ENCODE assay signal across 19 cellular contexts in the genomic region with DNA sequence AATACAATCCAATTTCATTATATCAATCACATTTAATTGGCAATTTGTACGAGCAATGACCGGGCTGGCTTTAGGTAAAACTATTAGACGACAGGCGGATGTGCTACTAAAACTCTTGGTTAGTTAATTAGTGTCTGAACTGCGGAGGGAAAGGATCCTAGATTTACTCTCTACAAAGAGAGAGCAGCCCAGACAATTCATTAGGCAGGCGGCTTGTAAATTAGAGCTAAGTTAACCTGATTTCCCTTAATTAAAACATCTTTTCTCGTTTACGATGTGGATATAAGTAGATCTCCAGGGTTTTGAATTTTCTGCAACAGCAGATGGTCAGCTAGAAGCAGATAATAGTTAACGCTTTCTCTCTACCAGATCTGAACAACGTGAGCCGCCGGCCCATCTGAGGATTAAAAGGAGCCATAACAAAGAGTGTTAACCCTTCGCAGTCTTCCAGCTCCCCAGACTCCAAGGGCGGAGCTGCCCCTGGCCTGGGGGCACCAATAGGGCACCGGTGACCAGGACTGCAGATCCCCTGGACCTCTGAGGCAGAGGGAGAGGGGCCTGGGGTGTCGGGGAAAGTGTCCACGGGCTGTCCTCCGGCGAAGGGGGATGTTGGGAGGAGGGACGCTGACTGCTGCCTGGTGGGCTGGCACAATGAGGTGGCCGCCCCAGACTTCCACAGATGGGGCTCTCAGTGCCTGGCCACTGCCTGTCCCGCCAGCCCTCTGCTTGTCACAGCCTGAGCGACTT. TPM values are rescaled to one million over a fixed set of nuclear protein-coding genes. Genes with fewer than 3 reads are reported as not detected.
DNase-seq lines count a peak whose midpoint lies in the region; ATAC-seq, FAIRE-seq and TF ChIP-seq lines count a peak whose summit lies in the region.
"Had no signal": no experiment of that assay in that cellular context is flagged by ENCODE, and none has a peak within 500 bp of the region (broad histone marks: within the 10 kb centered on the region; RNA-seq: fewer than 3 reads in every experiment).

No MANE protein-coding gene starts in this region.

- peak overlapping the region; percentile 98; the same call in 1 of the 2 replicates for H2BK15ac ChIP-seq in H1 (ENCODE audit: low read length)

- intact Hi-C loops in CD8-positive, alpha-beta T cell (cut with DNase I, micrococcal nuclease), result no loop called here

- no peak overlapping the region for H3K56ac ChIP-seq in H1 (replicated peaks; ENCODE audit: insufficient read length, low read depth, low read length)

- no peaks in the 10 kb centered on the region for H3K79me2 ChIP-seq in H1 (ENCODE audit: control insufficient read depth in 1 of 2, insufficient read depth in 2 of 2, low read length in 2 of 2)

- H3K4me2 ChIP-seq in H1 (ENCODE audit: insufficient read depth in 1 of 2, low read depth in 2 of 2, low read length in 2 of 2), result peak overlapping the region; percentile 41 to 46; a peak in 3 of 4 replicates

- H3K27ac Mint-ChIP-seq in activated T-cell treated with anti-CD3 and anti-CD28 coated beads, Interleukin-2, amount 50 U/mL, for 72 hours, result peak overlapping the region; percentile 24
- H3K27ac Mint-ChIP-seq in stimulated activated naive B cell treated with anti-CD40 and anti-IgM and Interleukin-4, amounts not matched to agents 10 μg/mL and 1 μg/mL and 100 μg/mL, for 72 hours, result peak overlapping the region; percentile 57
- H3K27ac Mint-ChIP-seq in CD8-positive, alpha-beta T cell, result no peak overlapping the region

- no peak overlapping the region for H3K9ac ChIP-seq in H1 (replicated peaks in 1 of 4; ENCODE audit: extremely low read depth in 1 of 4, low read depth in 3 of 4, low read length in 3 of 4)

- peak overlapping the region; percentile 44; the same call in 1 of the 2 replicates for H2BK5ac ChIP-seq in H1 (ENCODE audit: low read depth, low read length)

- no peak for ATAC-seq in activated T-cell treated with anti-CD3 and anti-CD28 coated beads, Interleukin-2, amount 50 U/mL, for 72 hours (replicated peaks in 1 of 2)
- no peak for ATAC-seq in activated T-cell treated with anti-CD3 and anti-CD28 coated beads, Interleukin-2, amount 50 U/mL, for 4 hours
- no peak for ATAC-seq in stimulated activated naive B cell treated with anti-CD40 and anti-IgM and Interleukin-4, amounts not matched to agents 10 μg/mL and 1 μg/mL and 100 μg/mL, for 72 hours (replicated peaks)
- ATAC-seq in CD8-positive, alpha-beta T cell, result no peak
- ATAC-seq: foreskin keratinocyte had no signal

- no peak for TF ChIP-seq EP300 in H1 (IDR thresholded peaks at IDR 0.05; ENCODE audit: borderline replicate concordance in 1 of 2, low read depth in 2 of 2, low read length in 2 of 2)

- H3K23ac ChIP-seq in H1 (ENCODE audit: insufficient read length), result no peak overlapping the region

- peaks cover 80% of the 10 kb centered on the region for H3K27me3 Mint-ChIP-seq in activated T-cell treated with anti-CD3 and anti-CD28 coated beads, Interleukin-2, amount 50 U/mL, for 72 hours (ENCODE audit: low read depth)
- peaks cover 70% of the 10 kb centered on the region for H3K27me3 Mint-ChIP-seq in activated T-cell treated with anti-CD3 and anti-CD28 coated beads, Interleukin-2, amount 50 U/mL, for 4 hours (ENCODE audit: low read depth)
- peaks cover 51 to 71% of the 10 kb centered on the region in 2 donors for H3K27me3 Mint-ChIP-seq in stimulated activated naive B cell treated with anti-CD40 and anti-IgM and Interleukin-4, amounts not matched to agents 10 μg/mL and 1 μg/mL and 100 μg/mL, for 72 hours
- peaks cover 61% of the 10 kb centered on the region for H3K27me3 Mint-ChIP-seq in CD8-positive, alpha-beta T cell (ENCODE audit: low read depth)

- no peak for TF ChIP-seq RAD21 in H1 (IDR thresholded peaks at IDR 0.05 in 1 of 2, conservative IDR thresholded peaks at IDR 0.05 in 1 of 2; ENCODE audit: low read depth in 2 of 2, low read length in 2 of 2)

- no peaks in the 10 kb centered on the region; a peak in 1 of 8 replicates for H3K36me3 ChIP-seq in H1 (ENCODE audit: control insufficient read depth in 2 of 4, insufficient read depth in 4 of 4, low read length in 3 of 4)
- no peaks in the 10 kb centered on the region for H3K36me3 ChIP-seq in CD8-positive, alpha-beta T cell (ENCODE audit: insufficient read depth, low read length)
- H3K36me3 ChIP-seq: stomach had no signal

- no peak for TF ChIP-seq POLR2A in H1 (IDR thresholded peaks at IDR 0.05; ENCODE audit: control extremely low read depth in 1 of 2, low read depth in 2 of 2, low read length in 2 of 2)

- H3K79me1 ChIP-seq in H1 (ENCODE audit: low read depth, low read length), result no peaks in the 10 kb centered on the region

- H3K9me3 ChIP-seq in H1 (ENCODE audit: insufficient read depth in 2 of 2, low read depth in 1 of 2, low read length in 1 of 2), result no peaks in the 10 kb centered on the region; a peak in 1 of 4 replicates
- H3K9me3 ChIP-seq in CD8-positive, alpha-beta T cell (ENCODE audit: low read length), result no peaks in the 10 kb centered on the region
- H3K9me3 ChIP-seq: stomach had no signal

- no peak for DNase-seq in activated T-cell treated with anti-CD3 and anti-CD28 coated beads, Interleukin-2, amount 50 U/mL, for 72 hours
- no peak for DNase-seq in activated T-cell treated with anti-CD3 and anti-CD28 coated beads, Interleukin-2, amount 50 U/mL, for 4 hours
- peak; percentile 88 for DNase-seq in NCI-H524 treated with DMSO at 0.1 percent for 48 hours (lab: John Stamatoyannopoulos, UW)
- DNase-seq in H1 (ENCODE audit: low read depth in 1 of 2, low spot score in 2 of 2), result peak in 1 of 2 experiments; percentile 69
- no peak for DNase-seq in stimulated activated naive B cell treated with anti-CD40 and anti-IgM and Interleukin-4, amounts not matched to agents 10 μg/mL and 1 μg/mL and 100 μg/mL, for 72 hours
- no peak for DNase-seq in CD8-positive, alpha-beta T cell
- no peak for DNase-seq in NOMO-1 (lab: John Stamatoyannopoulos, UW; ENCODE audit: unreplicated experiment in 2 of 2)
- DNase-seq in COR-L47 (lab: John Stamatoyannopoulos, UW), result no peak
- DNase-seq: foreskin keratinocyte, GF-D8, SHP77 treated with DMSO at 0.1 percent for 48 hours, stomach had no signal

- H2AK5ac ChIP-seq in H1 (ENCODE audit: low read depth, low read length), result peak overlapping the region; percentile 86; the same call in 1 of the 2 replicates

- peaks cover 64 to 91% (median 80%) of the 10 kb centered on the region in 4 experiments for H3K27me3 ChIP-seq in H1 (replicated peaks in 1 of 4; ENCODE audit: control insufficient read depth in 3 of 4, extremely low read depth in 1 of 4, insufficient read depth in 3 of 4, low read length in 3 of 4)
- H3K27me3 ChIP-seq in CD8-positive, alpha-beta T cell (ENCODE audit: insufficient read depth, low read length), result peaks cover 55% of the 10 kb centered on the region

- H3K14ac ChIP-seq in H1 (ENCODE audit: insufficient read length), result no peak overlapping the region

- no peaks in the 10 kb centered on the region for H3K9me3 Mint-ChIP-seq in activated T-cell treated with anti-CD3 and anti-CD28 coated beads, Interleukin-2, amount 50 U/mL, for 72 hours
- H3K9me3 Mint-ChIP-seq in activated T-cell treated with anti-CD3 and anti-CD28 coated beads, Interleukin-2, amount 50 U/mL, for 4 hours, result no peaks in the 10 kb centered on the region
- H3K9me3 Mint-ChIP-seq in stimulated activated naive B cell treated with anti-CD40 and anti-IgM and Interleukin-4, amounts not matched to agents 10 μg/mL and 1 μg/mL and 100 μg/mL, for 72 hours, result peaks cover 0 to 3% of the 10 kb centered on the region in 2 donors
- no peaks in the 10 kb centered on the region for H3K9me3 Mint-ChIP-seq in CD8-positive, alpha-beta T cell

- H3K36me3 Mint-ChIP-seq in activated T-cell treated with anti-CD3 and anti-CD28 coated beads, Interleukin-2, amount 50 U/mL, for 72 hours (ENCODE audit: insufficient read depth in 2 of 2), result no peaks in the 10 kb centered on the region
- H3K36me3 Mint-ChIP-seq in activated T-cell treated with anti-CD3 and anti-CD28 coated beads, Interleukin-2, amount 50 U/mL, for 4 hours (ENCODE audit: insufficient read depth), result no peaks in the 10 kb centered on the region
- peaks cover 1 to 3% of the 10 kb centered on the region in 2 donors for H3K36me3 Mint-ChIP-seq in stimulated activated naive B cell treated with anti-CD40 and anti-IgM and Interleukin-4, amounts not matched to agents 10 μg/mL and 1 μg/mL and 100 μg/mL, for 72 hours
- H3K36me3 Mint-ChIP-seq in CD8-positive, alpha-beta T cell, result no peaks in the 10 kb centered on the region

- FAIRE-seq in H1 (lab: Jason Lieb, UNC), result peak; percentile 60

- H3K27ac ChIP-seq in H1 (ENCODE audit: low read depth, low read length), result no peak overlapping the region
- H3K27ac ChIP-seq in CD8-positive, alpha-beta T cell (ENCODE audit: low read depth, low read length), result no peak overlapping the region
- H3K27ac ChIP-seq: foreskin keratinocyte, stomach had no signal

- H3K4me1 ChIP-seq in H1 (replicated peaks in 1 of 4; ENCODE audit: control insufficient read depth in 3 of 4, insufficient read depth in 4 of 4, low read length in 3 of 4), result peaks cover 4 to 29% (median 25%) of the 10 kb centered on the region in 4 experiments
- peaks cover 12% of the 10 kb centered on the region for H3K4me1 ChIP-seq in CD8-positive, alpha-beta T cell (ENCODE audit: insufficient read depth, low read length)
- H3K4me1 ChIP-seq: foreskin keratinocyte had no signal

- H3K4me3 ChIP-seq in H1 (ENCODE audit: extremely low read depth in 1 of 4, insufficient read depth in 2 of 4, low read depth in 3 of 4, low read length in 4 of 4), result peak overlapping the region in 1 of 4 experiments; percentile 26; a peak in 2 of 8 replicates
- no peak overlapping the region for H3K4me3 ChIP-seq in CD8-positive, alpha-beta T cell (ENCODE audit: low read depth, low read length)
- H3K4me3 ChIP-seq: stomach had no signal

- no peak overlapping the region for H2BK120ac ChIP-seq in H1 (replicated peaks; ENCODE audit: low read depth, low read length)

- 5% methylated on average over 16 of the region's 23 CpGs; no CpG with 5 or more reads in 1 of the 2 experiments for WGBS in H1 (ENCODE audit: extremely low coverage in 1 of 2, insufficient coverage in 1 of 2, insufficient read length in 1 of 2, insufficient replicate concordance in 2 of 2, low coverage in 1 of 2, low lambda C conversion rate in 2 of 2, missing lambda C conversion rate in 1 of 2), 2 experiments

- H3K4me3 Mint-ChIP-seq in activated T-cell treated with anti-CD3 and anti-CD28 coated beads, Interleukin-2, amount 50 U/mL, for 72 hours, result no peak overlapping the region
- H3K4me3 Mint-ChIP-seq in activated T-cell treated with anti-CD3 and anti-CD28 coated beads, Interleukin-2, amount 50 U/mL, for 4 hours, result no peak overlapping the region
- H3K4me3 Mint-ChIP-seq in stimulated activated naive B cell treated with anti-CD40 and anti-IgM and Interleukin-4, amounts not matched to agents 10 μg/mL and 1 μg/mL and 100 μg/mL, for 72 hours, result peak overlapping the region in 1 of 2 donors; percentile 26
- no peak overlapping the region for H3K4me3 Mint-ChIP-seq in CD8-positive, alpha-beta T cell

- peaks cover 7% of the 10 kb centered on the region for H3K4me1 Mint-ChIP-seq in activated T-cell treated with anti-CD3 and anti-CD28 coated beads, Interleukin-2, amount 50 U/mL, for 72 hours (ENCODE audit: low read depth)
- H3K4me1 Mint-ChIP-seq in activated T-cell treated with anti-CD3 and anti-CD28 coated beads, Interleukin-2, amount 50 U/mL, for 4 hours (ENCODE audit: low read depth), result peaks cover 4% of the 10 kb centered on the region
- peaks cover 8 to 18% of the 10 kb centered on the region in 2 donors for H3K4me1 Mint-ChIP-seq in stimulated activated naive B cell treated with anti-CD40 and anti-IgM and Interleukin-4, amounts not matched to agents 10 μg/mL and 1 μg/mL and 100 μg/mL, for 72 hours
- peaks cover 12% of the 10 kb centered on the region for H3K4me1 Mint-ChIP-seq in CD8-positive, alpha-beta T cell (ENCODE audit: low read depth)

- no peak overlapping the region for H4K91ac ChIP-seq in H1 (replicated peaks; ENCODE audit: insufficient read length, low read length)

- no peak for TF ChIP-seq CTCF in H1 (IDR thresholded peaks at IDR 0.05; ENCODE audit: control extremely low read depth in 1 of 3, insufficient read depth in 1 of 3, low read depth in 1 of 3, low read length in 3 of 3)
- no peak for TF ChIP-seq CTCF in CD8-positive, alpha-beta T cell (IDR thresholded peaks at IDR 0.05)

- CTCF ChIA-PET in H1 (lab: Charles Lee; ENCODE audit: partially characterized antibody), result interaction anchor here (0.7 to 9.3 kb wide), 24 partner anchors 9 to 248 kb away, joined by 3 to 62 read pairs (median 4); no protein-coding TSS in a partner anchor
- CTCF ChIA-PET in CD8-positive, alpha-beta T cell (lab: Charles Lee), result interaction anchor here (0.6 to 6.1 kb wide), 7 partner anchors 8 to 250 kb away, joined by 3 to 28 read pairs (median 4); no protein-coding TSS in a partner anchor

- peaks cover 11% of the 10 kb centered on the region in 2 experiments for H4K20me1 ChIP-seq in H1 (replicated peaks in 1 of 2; ENCODE audit: control insufficient read depth in 1 of 2, insufficient read depth in 2 of 2, low read length in 2 of 2)

- H2BK12ac ChIP-seq in H1 (ENCODE audit: low read depth, low read length), result peak overlapping the region; percentile 95; the same call in 1 of the 2 replicates

- no peak overlapping the region for H4K8ac ChIP-seq in H1 (ENCODE audit: extremely low read depth, insufficient read depth, low read length)

- H3K18ac ChIP-seq in H1 (ENCODE audit: extremely low read depth, low read length), result peak overlapping the region; percentile 71; the same call in 1 of the 2 replicates

- POLR2A ChIA-PET in H1 (lab: Charles Lee; ENCODE audit: partially characterized antibody), result interaction anchor here (2.6 to 6.1 kb wide), 2 partner anchors 9 to 17 kb away, joined by 14 to 76 read pairs; no protein-coding TSS in a partner anchor
- POLR2A ChIA-PET in CD8-positive, alpha-beta T cell (lab: Charles Lee), result no interaction called here

- no peak overlapping the region for H3K4ac ChIP-seq in H1 (replicated peaks; ENCODE audit: insufficient read length, low read depth, low read length)

- no peak overlapping the region for H2AFZ ChIP-seq in H1 (ENCODE audit: low read length)

- H2BK20ac ChIP-seq in H1 (ENCODE audit: low read length), result peak overlapping the region; percentile 72; the same call in 1 of the 2 replicates

- no peak overlapping the region for H4K5ac ChIP-seq in H1 (ENCODE audit: insufficient read length, low read depth, low read length)

- peaks cover 11% of the 10 kb centered on the region; the same call in 1 of the 2 replicates for H3K23me2 ChIP-seq in H1 (ENCODE audit: low read depth, low read length)

RNA-seq across cellular contexts. Expression of a gene that starts 6.3 kb away (rescaled TPM):
- not detected for total RNA-seq in activated T-cell treated with anti-CD3 and anti-CD28 coated beads, Interleukin-2, amount 50 U/mL, for 72 hours
- not detected for total RNA-seq in activated T-cell treated with anti-CD3 and anti-CD28 coated beads, Interleukin-2, amount 50 U/mL, for 4 hours
- not detected in 2 replicates for total RNA-seq in H1 (2021; fragmentation: NEBNext Ultra II Directional; extraction: Animal tissue kit (Norgen Biotek cat#: 25700))
- 0.03 TPM in 1 of 2 replicates, not detected in the other for polyA plus RNA-seq in H1 (2011; rRNA removed)
- polyA plus RNA-seq in H1 (2011; cell fraction: cytosol; rRNA removed), result not detected
- polyA plus RNA-seq in H1 (2011; cell fraction: nucleus; rRNA removed), result not detected
- polyA plus RNA-seq in H1 (2012, experiment 1 of 2), result not detected in 4 replicates
- polyA plus RNA-seq in H1 (2012, experiment 2 of 2), result not detected
- polyA plus RNA-seq in H1 (2013, experiment 1 of 2), result 0.02 TPM
- polyA plus RNA-seq in H1 (2013, experiment 2 of 2), result not detected
- not detected in 2 replicates for polyA minus RNA-seq in H1 (2011; rRNA and poly(A)+ RNA removed)
- not detected for polyA minus RNA-seq in H1 (2011; cell fraction: cytosol; rRNA and poly(A)+ RNA removed)
- not detected for polyA minus RNA-seq in H1 (2011; cell fraction: nucleus; rRNA and poly(A)+ RNA removed)
- total RNA-seq in CD8-positive, alpha-beta T cell, result not detected
- total RNA-seq: foreskin keratinocyte, H4, LHCN-M2, liver, myocyte, pulmonary artery endothelial cell, stomach, urinary bladder had no signal
- polyA plus RNA-seq: AG04450, foreskin keratinocyte, liver, stomach, urinary bladder had no signal
